17 cellular contexts compared by ENCODE assay signal in the genomic region with DNA sequence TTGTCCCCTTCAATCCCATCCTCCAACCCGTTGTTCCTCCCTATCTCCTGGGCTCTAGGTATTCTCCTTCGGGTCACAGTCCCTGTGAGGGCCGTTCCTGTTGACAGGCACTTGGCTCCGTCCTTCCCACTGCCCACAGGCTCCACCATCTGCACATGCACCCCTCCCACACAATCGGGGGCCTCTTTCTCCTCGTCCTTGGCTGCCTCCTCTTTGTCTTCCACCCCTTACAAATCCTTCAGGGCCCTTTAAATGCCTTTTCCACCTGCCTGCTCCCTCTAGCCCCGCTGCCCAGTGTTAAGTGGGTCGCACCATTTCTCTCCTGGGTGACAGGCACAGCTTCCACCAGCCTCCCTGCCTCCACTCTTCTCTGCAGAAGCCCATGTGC. TPM values are rescaled to one million over a fixed set of nuclear protein-coding genes. Genes with fewer than 3 reads are reported as not detected.
A peak's percentile ranks its signal among the peaks of the same experiment; 100 is the strongest.
DNase-seq lines count a peak whose midpoint lies in the region; ATAC-seq, FAIRE-seq and TF ChIP-seq lines count a peak whose summit lies in the region.
"Had no signal": no experiment of that assay in that cellular context is flagged by ENCODE, and none has a peak within 500 bp of the region (broad histone marks: within the 10 kb centered on the region; RNA-seq: fewer than 3 reads in every experiment).

No MANE protein-coding gene starts in this region.

- H3K9ac ChIP-seq in H1 (replicated peaks in 1 of 4; ENCODE audit: extremely low read depth in 1 of 4, low read depth in 3 of 4, low read length in 3 of 4) = no peak overlapping the region

- peak overlapping the region; percentile 78; the same call in 1 of the 2 replicates for H2BK5ac ChIP-seq in H1 (ENCODE audit: low read depth, low read length)

- no peak overlapping the region for H3K27ac ChIP-seq in H1 (ENCODE audit: low read depth, low read length)
- no peak overlapping the region for H3K27ac ChIP-seq in aorta (ENCODE audit: low read depth in 1 of 2, low read length in 2 of 2)
- H3K27ac ChIP-seq: thoracic aorta had no signal

- H3K27ac Mint-ChIP-seq in stimulated activated naive CD8-positive, alpha-beta T cell treated with anti-CD3 and anti-CD28 coated beads, Interleukin-15, amount 100 ng/mL, for 72 hours = peak overlapping the region in 1 of 2 donors; percentile 65

- no peak overlapping the region for H3K4ac ChIP-seq in H1 (replicated peaks; ENCODE audit: insufficient read length, low read depth, low read length)

- CTCF ChIA-PET in H1 (lab: Charles Lee; ENCODE audit: partially characterized antibody) = interaction anchor here (1.6 kb wide), 1 partner anchor 8 kb away, joined by 4 read pairs; no protein-coding TSS in a partner anchor

- H3K4me1 Mint-ChIP-seq in stimulated activated naive CD8-positive, alpha-beta T cell treated with anti-CD3 and anti-CD28 coated beads, Interleukin-15, amount 100 ng/mL, for 72 hours = peaks cover 61% of the 10 kb centered on the region

- no peak overlapping the region for H4K5ac ChIP-seq in H1 (ENCODE audit: insufficient read length, low read depth, low read length)

- H3K4me3 Mint-ChIP-seq in stimulated activated naive CD8-positive, alpha-beta T cell treated with anti-CD3 and anti-CD28 coated beads, Interleukin-15, amount 100 ng/mL, for 72 hours = peak overlapping the region; percentile 54 to 73
- H3K4me3 Mint-ChIP-seq: activated T-cell treated with anti-CD3 and anti-CD28 coated beads, Interleukin-2, amount 50 U/mL, for 4 hours had no signal

- 78% methylated on average over 8 of the region's 8 CpGs; no CpG with 5 or more reads in 1 of the 2 experiments for WGBS in H1 (ENCODE audit: extremely low coverage in 1 of 2, insufficient coverage in 1 of 2, insufficient read length in 1 of 2, insufficient replicate concordance in 2 of 2, low coverage in 1 of 2, low lambda C conversion rate in 2 of 2, missing lambda C conversion rate in 1 of 2), 2 experiments
- WGBS in aorta, 2 donors = 58 to 65% methylated on average over 8 of the region's 8 CpGs

- no peak overlapping the region for H3K4me2 ChIP-seq in H1 (ENCODE audit: insufficient read depth in 1 of 2, low read depth in 2 of 2, low read length in 2 of 2)

- no peak for FAIRE-seq in H1 (lab: Jason Lieb, UNC)
- FAIRE-seq: endothelial cell of umbilical vein had no signal

- H3K4me3 ChIP-seq in H1 (ENCODE audit: extremely low read depth in 1 of 4, insufficient read depth in 2 of 4, low read depth in 3 of 4, low read length in 4 of 4) (no peak overlapping the region), aorta (ENCODE audit: low read length in 2 of 2) (no peak overlapping the region)
- H3K4me3 ChIP-seq: smooth muscle cell, thoracic aorta had no signal

- no peak overlapping the region for H3K14ac ChIP-seq in H1 (ENCODE audit: insufficient read length)

- POLR2A ChIA-PET in H1 (lab: Charles Lee; ENCODE audit: partially characterized antibody) = no interaction called here

- intact Hi-C loops in aorta (cut with DNase I) = no loop called here

- no peak for TF ChIP-seq CTCF in H1 (IDR thresholded peaks at IDR 0.05; ENCODE audit: control extremely low read depth in 1 of 3, insufficient read depth in 1 of 3, low read depth in 1 of 3, low read length in 3 of 3)

- H3K23ac ChIP-seq in H1 (ENCODE audit: insufficient read length) = no peak overlapping the region

- no peak overlapping the region; the same call in 1 of the 2 replicates for H3K18ac ChIP-seq in H1 (ENCODE audit: extremely low read depth, low read length)

- H2BK120ac ChIP-seq in H1 (replicated peaks; ENCODE audit: low read depth, low read length) = no peak overlapping the region

- no peaks in the 10 kb centered on the region for H3K79me2 ChIP-seq in H1 (ENCODE audit: control insufficient read depth in 1 of 2, insufficient read depth in 2 of 2, low read length in 2 of 2)

- H3K27me3 Mint-ChIP-seq in stimulated activated naive CD8-positive, alpha-beta T cell treated with anti-CD3 and anti-CD28 coated beads, Interleukin-15, amount 100 ng/mL, for 72 hours = no peaks in the 10 kb centered on the region

- H3K9me3 ChIP-seq in H1 (ENCODE audit: insufficient read depth in 2 of 2, low read depth in 1 of 2, low read length in 1 of 2) (no peaks in the 10 kb centered on the region), aorta (ENCODE audit: control insufficient read depth, low read length) (no peaks in the 10 kb centered on the region)
- H3K9me3 ChIP-seq: thoracic aorta had no signal

- no peak for ATAC-seq in stimulated activated naive CD8-positive, alpha-beta T cell treated with anti-CD3 and anti-CD28 coated beads, Interleukin-15, amount 100 ng/mL, for 72 hours
- ATAC-seq in stimulated activated naive CD8-positive, alpha-beta T cell treated with anti-CD3 and anti-CD28 coated beads, Interleukin-15, Interleukin-2, amounts not matched to agents 100 U/mL and 50 U/mL, for 24 hours = no peak
- ATAC-seq in GM19035 (IDR thresholded peaks at IDR 0.05; ENCODE audit: unreplicated experiment) (no peak), aorta (ENCODE audit: low FRiP score) (no peak)
- ATAC-seq: left colon had no signal

- H2AFZ ChIP-seq in H1 (ENCODE audit: low read length) = no peak overlapping the region

- H2BK12ac ChIP-seq in H1 (ENCODE audit: low read depth, low read length) = peak overlapping the region; percentile 60; the same call in 1 of the 2 replicates

- no peak overlapping the region for H4K8ac ChIP-seq in H1 (ENCODE audit: extremely low read depth, insufficient read depth, low read length)

- TF ChIP-seq EP300 in H1 (IDR thresholded peaks at IDR 0.05; ENCODE audit: borderline replicate concordance in 1 of 2, low read depth in 2 of 2, low read length in 2 of 2) = no peak

- peaks cover 3% of the 10 kb centered on the region; the same call in 1 of the 2 replicates for H3K23me2 ChIP-seq in H1 (ENCODE audit: low read depth, low read length)

- H4K91ac ChIP-seq in H1 (replicated peaks; ENCODE audit: insufficient read length, low read length) = peak overlapping the region; percentile 95

- H3K27me3 ChIP-seq in H1 (replicated peaks in 1 of 4; ENCODE audit: control insufficient read depth in 3 of 4, extremely low read depth in 1 of 4, insufficient read depth in 3 of 4, low read length in 3 of 4) = no peaks in the 10 kb centered on the region
- H3K27me3 ChIP-seq in aorta (ENCODE audit: control insufficient read depth in 1 of 2, insufficient read depth in 2 of 2, low read length in 1 of 2) = no peaks in the 10 kb centered on the region

- TF ChIP-seq POLR2A in H1 (IDR thresholded peaks at IDR 0.05; ENCODE audit: control extremely low read depth in 1 of 2, low read depth in 2 of 2, low read length in 2 of 2) = no peak

- H3K9me3 Mint-ChIP-seq in stimulated activated naive CD8-positive, alpha-beta T cell treated with anti-CD3 and anti-CD28 coated beads, Interleukin-15, amount 100 ng/mL, for 72 hours = no peaks in the 10 kb centered on the region
- H3K9me3 Mint-ChIP-seq: activated T-cell treated with anti-CD3 and anti-CD28 coated beads, Interleukin-2, amount 50 U/mL, for 4 hours had no signal

- DNase-seq in stimulated activated naive CD8-positive, alpha-beta T cell treated with anti-CD3 and anti-CD28 coated beads, Interleukin-15, amount 100 ng/mL, for 72 hours = no peak
- DNase-seq in stimulated activated naive CD8-positive, alpha-beta T cell treated with anti-CD3 and anti-CD28 coated beads, Interleukin-15, Interleukin-2, amounts not matched to agents 100 U/mL and 50 U/mL, for 24 hours = no peak
- DNase-seq in NCI-H69 (lab: John Stamatoyannopoulos, UW) (peak; percentile 20), H1 (ENCODE audit: low read depth in 1 of 2, low spot score in 2 of 2) (no peak), aorta (no peak), NAMALWA (ENCODE audit: low spot score) (no peak)
- DNase-seq: activated T-cell treated with anti-CD3 and anti-CD28 coated beads, Interleukin-2, amount 50 U/mL, for 4 hours; Calu3; left colon; NCI-H446; nucleus accumbens had no signal

- no peak overlapping the region for H2BK20ac ChIP-seq in H1 (ENCODE audit: low read length)

- no peaks in the 10 kb centered on the region for H3K36me3 ChIP-seq in H1 (ENCODE audit: control insufficient read depth in 2 of 4, insufficient read depth in 4 of 4, low read length in 3 of 4)
- no peaks in the 10 kb centered on the region for H3K36me3 ChIP-seq in aorta (ENCODE audit: control insufficient read depth in 1 of 2, insufficient read depth in 2 of 2, low read length in 1 of 2)
- H3K36me3 ChIP-seq: thoracic aorta had no signal

- no peak overlapping the region for H2BK15ac ChIP-seq in H1 (ENCODE audit: low read length)

- peaks cover 0 to 12% (median 0%) of the 10 kb centered on the region in 4 experiments; a peak in 1 of 7 replicates for H3K4me1 ChIP-seq in H1 (replicated peaks in 1 of 4; ENCODE audit: control insufficient read depth in 3 of 4, insufficient read depth in 4 of 4, low read length in 3 of 4)
- H3K4me1 ChIP-seq in aorta (ENCODE audit: control insufficient read depth in 1 of 2, insufficient read depth in 2 of 2, low read length in 2 of 2) = no peaks in the 10 kb centered on the region

- no peaks in the 10 kb centered on the region for H3K79me1 ChIP-seq in H1 (ENCODE audit: low read depth, low read length)

- H3K56ac ChIP-seq in H1 (replicated peaks; ENCODE audit: insufficient read length, low read depth, low read length) = no peak overlapping the region

- peaks cover 0 to 4% of the 10 kb centered on the region in 2 experiments for H4K20me1 ChIP-seq in H1 (replicated peaks in 1 of 2; ENCODE audit: control insufficient read depth in 1 of 2, insufficient read depth in 2 of 2, low read length in 2 of 2)

- no peak for TF ChIP-seq RAD21 in H1 (IDR thresholded peaks at IDR 0.05 in 1 of 2, conservative IDR thresholded peaks at IDR 0.05 in 1 of 2; ENCODE audit: low read depth in 2 of 2, low read length in 2 of 2)

- H2AK5ac ChIP-seq in H1 (ENCODE audit: low read depth, low read length) = no peak overlapping the region

RNA-seq across cellular contexts. Expression of gene AVPR2, which starts 2.7 kb away (rescaled TPM):
- not detected in 2 replicates for total RNA-seq in H1 (2021; fragmentation: NEBNext Ultra II Directional; extraction: Animal tissue kit (Norgen Biotek cat#: 25700))
- polyA plus RNA-seq in H1 (2011; rRNA removed) = 0.08 and 0.09 TPM in 2 replicates
- polyA plus RNA-seq in H1 (2011; cell fraction: cytosol; rRNA removed) = 0.06 TPM
- polyA plus RNA-seq in H1 (2011; cell fraction: nucleus; rRNA removed) = 0.14 TPM
- 0.25 to 0.54 TPM (median 0.35 TPM) in 3 of 4 replicates, not detected in the other for polyA plus RNA-seq in H1 (2012, experiment 1 of 2)
- polyA plus RNA-seq in H1 (2012, experiment 2 of 2) = 0.14 TPM
- 0.10 TPM for polyA plus RNA-seq in H1 (2013, experiment 1 of 2)
- 0.13 TPM for polyA plus RNA-seq in H1 (2013, experiment 2 of 2)
- polyA minus RNA-seq in H1 (2011; rRNA and poly(A)+ RNA removed) = 0.15 TPM in 1 of 2 replicates, not detected in the other
- polyA minus RNA-seq in H1 (2011; cell fraction: cytosol; rRNA and poly(A)+ RNA removed) = not detected
- not detected for polyA minus RNA-seq in H1 (2011; cell fraction: nucleus; rRNA and poly(A)+ RNA removed)
- total RNA-seq in aorta = 1 to 10 TPM; 3.0 to 4.6 TPM
- under 1 TPM in 1 of 2 donors, not detected in 1; 0.23 TPM for polyA plus RNA-seq in aorta
- total RNA-seq: activated T-cell treated with anti-CD3 and anti-CD28 coated beads, Interleukin-2, amount 50 U/mL, for 4 hours; bronchial epithelial cell; Calu3; endothelial cell of umbilical vein; RPMI7951; smooth muscle cell; thoracic aorta had no signal
- polyA plus RNA-seq: endothelial cell of umbilical vein, smooth muscle cell had no signal

RNA-seq across cellular contexts. Expression of gene L1CAM, which starts 15.8 kb away (rescaled TPM):
- 38.7 and 43.0 TPM in 2 replicates for total RNA-seq in H1 (2021; fragmentation: NEBNext Ultra II Directional; extraction: Animal tissue kit (Norgen Biotek cat#: 25700))
- polyA plus RNA-seq in H1 (2011; rRNA removed) = 11.0 and 16.4 TPM in 2 replicates
- polyA plus RNA-seq in H1 (2011; cell fraction: cytosol; rRNA removed) = 9.1 TPM
- polyA plus RNA-seq in H1 (2011; cell fraction: nucleus; rRNA removed) = 32.6 TPM
- polyA plus RNA-seq in H1 (2012, experiment 1 of 2) = 22.4 to 29.0 TPM (median 26.2 TPM) in 4 replicates
- polyA plus RNA-seq in H1 (2012, experiment 2 of 2) = 15.9 TPM
- 54.0 TPM for polyA plus RNA-seq in H1 (2013, experiment 1 of 2)
- polyA plus RNA-seq in H1 (2013, experiment 2 of 2) = 46.2 TPM
- 13.0 and 18.6 TPM in 2 replicates for polyA minus RNA-seq in H1 (2011; rRNA and poly(A)+ RNA removed)
- 21.0 TPM for polyA minus RNA-seq in H1 (2011; cell fraction: cytosol; rRNA and poly(A)+ RNA removed)
- 12.7 TPM for polyA minus RNA-seq in H1 (2011; cell fraction: nucleus; rRNA and poly(A)+ RNA removed)
- 10 to 100 TPM in 1 of 2 donors, 1 to 10 TPM in 1; 4.3 to 11.6 TPM for total RNA-seq in aorta
- polyA plus RNA-seq in aorta = 1 to 10 TPM in 1 of 2 donors, not detected in 1; 1.0 TPM
- total RNA-seq: endothelial cell of umbilical vein had no signal

RNA-seq across cellular contexts. Expression of gene ARHGAP4, which starts 24.3 kb away (rescaled TPM):
- total RNA-seq in H1 (2021; fragmentation: NEBNext Ultra II Directional; extraction: Animal tissue kit (Norgen Biotek cat#: 25700)) = 25.9 and 26.0 TPM in 2 replicates
- polyA plus RNA-seq in H1 (2011; rRNA removed) (23.9 and 42.4 TPM in 2 replicates), aorta (10 to 100 TPM; 13.5 to 31.9 TPM)
- polyA plus RNA-seq in H1 (2011; cell fraction: cytosol; rRNA removed) = 27.6 TPM
- 149 TPM for polyA plus RNA-seq in H1 (2011; cell fraction: nucleus; rRNA removed)
- 10.6 to 29.1 TPM (median 24.4 TPM) in 4 replicates for polyA plus RNA-seq in H1 (2012, experiment 1 of 2)
- 21.7 TPM for polyA plus RNA-seq in H1 (2012, experiment 2 of 2)
- 27.8 TPM for polyA plus RNA-seq in H1 (2013, experiment 1 of 2)
- 26.3 TPM for polyA plus RNA-seq in H1 (2013, experiment 2 of 2)
- polyA minus RNA-seq in H1 (2011; rRNA and poly(A)+ RNA removed) = 9.9 and 11.1 TPM in 2 replicates
- 32.3 TPM for polyA minus RNA-seq in H1 (2011; cell fraction: cytosol; rRNA and poly(A)+ RNA removed)
- polyA minus RNA-seq in H1 (2011; cell fraction: nucleus; rRNA and poly(A)+ RNA removed) = 31.3 TPM
- 10 to 100 TPM; 36.0 to 81.3 TPM for total RNA-seq in aorta

RNA-seq across cellular contexts. Expression of gene NAA10, which starts 33.1 kb away (rescaled TPM):
- 98.1 and 98.8 TPM in 2 replicates for total RNA-seq in H1 (2021; fragmentation: NEBNext Ultra II Directional; extraction: Animal tissue kit (Norgen Biotek cat#: 25700))
- polyA plus RNA-seq in H1 (2011; rRNA removed) (80.4 and 119 TPM in 2 replicates), aorta (100 to 1,000 TPM in 1 of 2 donors, 10 to 100 TPM in 1; 81.8 to 287 TPM)
- 119 TPM for polyA plus RNA-seq in H1 (2011; cell fraction: cytosol; rRNA removed)
- 118 TPM for polyA plus RNA-seq in H1 (2011; cell fraction: nucleus; rRNA removed)
- polyA plus RNA-seq in H1 (2012, experiment 1 of 2) = 97.2 to 140 TPM (median 123 TPM) in 4 replicates
- polyA plus RNA-seq in H1 (2012, experiment 2 of 2) = 131 TPM
- 119 TPM for polyA plus RNA-seq in H1 (2013, experiment 1 of 2)
- polyA plus RNA-seq in H1 (2013, experiment 2 of 2) = 110 TPM
- polyA minus RNA-seq in H1 (2011; rRNA and poly(A)+ RNA removed) = 52.7 and 54.6 TPM in 2 replicates
- polyA minus RNA-seq in H1 (2011; cell fraction: cytosol; rRNA and poly(A)+ RNA removed) = 42.9 TPM
- polyA minus RNA-seq in H1 (2011; cell fraction: nucleus; rRNA and poly(A)+ RNA removed) = 50.2 TPM
- 10 to 100 TPM; 70.2 to 87.3 TPM for total RNA-seq in aorta

RNA-seq across cellular contexts. Expression of gene RENBP, which starts 42.7 kb away (rescaled TPM):
- 11.9 and 12.4 TPM in 2 replicates for total RNA-seq in H1 (2021; fragmentation: NEBNext Ultra II Directional; extraction: Animal tissue kit (Norgen Biotek cat#: 25700))
- polyA plus RNA-seq in H1 (2011; rRNA removed) = 21.8 and 26.5 TPM in 2 replicates
- 27.0 TPM for polyA plus RNA-seq in H1 (2011; cell fraction: cytosol; rRNA removed)
- polyA plus RNA-seq in H1 (2011; cell fraction: nucleus; rRNA removed) = 34.6 TPM
- polyA plus RNA-seq in H1 (2012, experiment 1 of 2) = 10.0 to 21.2 TPM (median 17.8 TPM) in 4 replicates
- 7.8 TPM for polyA plus RNA-seq in H1 (2012, experiment 2 of 2)
- polyA plus RNA-seq in H1 (2013, experiment 1 of 2) = 6.4 TPM
- polyA plus RNA-seq in H1 (2013, experiment 2 of 2) = 4.9 TPM
- polyA minus RNA-seq in H1 (2011; rRNA and poly(A)+ RNA removed) = 5.5 and 9.2 TPM in 2 replicates
- 4.0 TPM for polyA minus RNA-seq in H1 (2011; cell fraction: cytosol; rRNA and poly(A)+ RNA removed)
- polyA minus RNA-seq in H1 (2011; cell fraction: nucleus; rRNA and poly(A)+ RNA removed) = 6.6 TPM
- 10 to 100 TPM; 13.1 to 20.9 TPM for total RNA-seq in aorta
- polyA plus RNA-seq in aorta = 10 to 100 TPM; 10.5 to 14.5 TPM
- total RNA-seq: smooth muscle cell had no signal
